ENCODE assay signal across 8 cellular contexts in the genomic region with DNA sequence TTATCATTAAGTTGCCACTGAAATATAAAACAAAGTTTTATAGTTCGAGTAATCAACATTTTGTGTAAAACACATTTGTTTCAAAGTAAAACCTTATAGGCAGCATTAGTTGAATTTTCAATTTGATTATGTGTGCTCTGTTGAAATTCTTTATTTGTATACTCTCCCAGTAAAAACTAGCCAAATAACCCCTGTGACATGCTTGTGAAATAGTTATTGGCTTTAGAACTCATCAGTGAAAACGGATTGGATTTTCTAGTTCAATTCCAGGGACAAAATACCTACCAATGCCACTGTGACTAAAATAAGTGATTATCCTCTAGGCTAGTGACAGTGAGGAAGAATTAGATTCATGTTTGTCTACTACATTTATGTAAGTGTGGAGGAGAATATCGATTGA.
"Had no signal": no experiment of that assay in that cellular context is flagged by ENCODE, and none has a peak within 500 bp of the region (broad histone marks: within the 10 kb centered on the region; RNA-seq: fewer than 3 reads in every experiment).

No MANE protein-coding gene starts in this region.

- H3K36me3 ChIP-seq: HAP-1 had no signal

- H3K27ac ChIP-seq: GM23248 had no signal

- H3K9me3 ChIP-seq: HAP-1 had no signal

- H2AFZ ChIP-seq: GM23248 had no signal

- FAIRE-seq: HTR-8/SVneo, K562 had no signal

- H3K9ac ChIP-seq: GM23248 had no signal

- ATAC-seq: K562 had no signal

- H3K4me1 ChIP-seq: HAP-1 had no signal

- H3K4me3 ChIP-seq: GM23248, HAP-1, K562 had no signal

- DNase-seq: GM23248, GOT3, H7, IMR-90, KG1 had no signal
